ENCODE assay signal across 8 cellular contexts in the genomic region with DNA sequence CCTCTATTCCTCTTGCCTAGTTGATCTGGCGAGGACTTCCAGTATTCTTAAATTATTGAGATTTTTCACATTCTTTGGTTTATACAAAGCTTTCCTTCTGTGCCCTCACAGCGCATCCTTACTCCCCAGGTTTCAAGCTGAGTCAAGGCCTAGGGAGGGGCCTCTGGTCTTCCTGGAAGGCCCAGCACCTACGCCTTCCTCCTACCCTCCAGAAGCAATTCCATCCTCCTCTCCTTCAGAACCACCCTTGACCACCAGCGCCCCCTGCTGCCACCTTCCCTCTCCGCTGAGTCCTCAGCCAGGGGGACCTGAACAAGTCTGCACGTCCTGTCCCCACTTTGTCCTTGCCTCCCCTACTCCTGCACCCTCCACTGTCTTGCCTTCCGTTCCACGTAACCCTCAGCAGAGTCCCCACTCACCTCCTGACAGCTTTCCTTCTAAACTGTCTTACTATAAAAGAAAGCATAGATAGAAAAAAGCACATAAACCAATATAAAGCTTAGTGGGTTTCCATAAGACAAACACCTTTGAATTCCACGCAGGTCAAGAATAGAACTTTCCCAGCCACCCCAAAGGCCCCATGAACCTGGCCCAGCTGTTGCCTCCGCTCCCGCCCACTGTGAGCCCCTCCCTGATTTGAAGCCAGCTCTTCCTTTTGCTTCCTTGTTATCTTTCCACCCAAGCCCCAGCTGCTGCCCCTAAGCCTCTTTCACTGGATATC.
A peak's percentile ranks its signal among the peaks of the same experiment; 100 is the strongest.
DNase-seq lines count a peak whose midpoint lies in the region; ATAC-seq and TF ChIP-seq lines count a peak whose summit lies in the region.

No MANE protein-coding gene starts in this region.

- H3K9me3 ChIP-seq in HEK293 (ENCODE audit: control insufficient read depth, insufficient read depth, low read depth, low read length) (no peaks in the 10 kb centered on the region), OCI-LY3 (ENCODE audit: insufficient read depth, low read length) (no peaks in the 10 kb centered on the region), left ventricle myocardium inferior (replicated peaks) (peaks cover 8% of the 10 kb centered on the region)

- H3K27me3 Mint-ChIP-seq in activated naive CD8-positive, alpha-beta T cell treated with anti-CD3 and anti-CD28 coated beads, Interleukin-2, amount 50 U/mL, for 24 hours, result peaks cover 3% of the 10 kb centered on the region

- no peaks in the 10 kb centered on the region for H3K36me3 Mint-ChIP-seq in activated naive CD8-positive, alpha-beta T cell treated with anti-CD3 and anti-CD28 coated beads, Interleukin-2, amount 50 U/mL, for 24 hours (ENCODE audit: low read depth)

- H3K4me3 ChIP-seq in HEK293 (ENCODE audit: low read depth, low read length) (no peak overlapping the region), OCI-LY3 (ENCODE audit: low read length) (no peak overlapping the region), left ventricle myocardium inferior (no peak overlapping the region), retinal pigment epithelial cell (ENCODE audit: low read length) (no peak overlapping the region)

- H3K27me3 ChIP-seq in OCI-LY3 (ENCODE audit: low read depth, low read length) (no peaks in the 10 kb centered on the region), left ventricle myocardium inferior (ENCODE audit: low read depth) (no peaks in the 10 kb centered on the region)

- H3K27ac Mint-ChIP-seq in activated naive CD8-positive, alpha-beta T cell treated with anti-CD3 and anti-CD28 coated beads, Interleukin-2, amount 50 U/mL, for 24 hours, result no peak overlapping the region

- H3K4me1 Mint-ChIP-seq in activated naive CD8-positive, alpha-beta T cell treated with anti-CD3 and anti-CD28 coated beads, Interleukin-2, amount 50 U/mL, for 24 hours, result peaks cover 3% of the 10 kb centered on the region

- no peaks in the 10 kb centered on the region for H3K79me2 ChIP-seq in OCI-LY3 (ENCODE audit: low read length)

- H3K27ac ChIP-seq in HEK293 (ENCODE audit: extremely low read depth, low read depth, low read length) (no peak overlapping the region), OCI-LY3 (ENCODE audit: low read length) (no peak overlapping the region), left ventricle myocardium inferior (replicated peaks) (no peak overlapping the region)

- H3K9me3 Mint-ChIP-seq in activated naive CD8-positive, alpha-beta T cell treated with anti-CD3 and anti-CD28 coated beads, Interleukin-2, amount 50 U/mL, for 24 hours, result no peaks in the 10 kb centered on the region

- DNase-seq in COR-L47 (lab: John Stamatoyannopoulos, UW) (peak; percentile 26), left ventricle myocardium inferior (peak; percentile 77), retinal pigment epithelial cell (ENCODE audit: low read depth) (peak; percentile 28), OCI-M2 (lab: John Stamatoyannopoulos, UW; ENCODE audit: unreplicated experiment) (no peak)
- DNase-seq in activated naive CD8-positive, alpha-beta T cell treated with anti-CD3 and anti-CD28 coated beads, Interleukin-2, amount 50 U/mL, for 24 hours, result peak; percentile 76
- no peak for DNase-seq in central memory CD4-positive, alpha-beta T cell

- H3K36me3 ChIP-seq in HEK293 (ENCODE audit: control insufficient read depth in 2 of 2, insufficient read depth in 1 of 2, low read length in 2 of 2), result peaks cover 0 to 42% of the 10 kb centered on the region in 2 experiments; a peak in 1 of 3 replicates
- H3K36me3 ChIP-seq in OCI-LY3 (replicated peaks; ENCODE audit: low read depth, low read length), result no peaks in the 10 kb centered on the region
- no peaks in the 10 kb centered on the region for H3K36me3 ChIP-seq in left ventricle myocardium inferior

- H3K4me2 ChIP-seq in OCI-LY3 (ENCODE audit: low read length), result no peak overlapping the region

- peak; percentile 50 for ATAC-seq in activated naive CD8-positive, alpha-beta T cell treated with anti-CD3 and anti-CD28 coated beads, Interleukin-2, amount 50 U/mL, for 24 hours

- intact Hi-C loops in left ventricle myocardium inferior (cut with micrococcal nuclease), result loop anchor here (5.0 kb wide), 1 partner anchor 326 kb away; no protein-coding TSS in a partner anchor

- CTCF ChIA-PET in HEK293 (lab: Yijun Ruan, JAX), result interaction anchor here (0.6 to 2.2 kb wide), 35 partner anchors 8 to 1249 kb away, joined by 3 to 38 read pairs (median 3); a partner anchor contains a TSS

- H3K4me1 ChIP-seq in HEK293 (ENCODE audit: control insufficient read depth, insufficient read depth, low read length) (no peaks in the 10 kb centered on the region), OCI-LY3 (ENCODE audit: low read length) (no peaks in the 10 kb centered on the region), left ventricle myocardium inferior (no peaks in the 10 kb centered on the region)

- H3K4me3 Mint-ChIP-seq in activated naive CD8-positive, alpha-beta T cell treated with anti-CD3 and anti-CD28 coated beads, Interleukin-2, amount 50 U/mL, for 24 hours, result no peak overlapping the region

- H2AFZ ChIP-seq in OCI-LY3 (ENCODE audit: low read depth, low read length), result no peak overlapping the region

- POLR2A ChIA-PET in HEK293 (lab: Yijun Ruan, JAX), result interaction anchor here (0.5 to 1.6 kb wide), 2 partner anchors 326 to 1025 kb away, joined by 3 to 4 read pairs; no protein-coding TSS in a partner anchor

- H4K20me1 ChIP-seq in OCI-LY3 (ENCODE audit: insufficient read depth, low read length), result no peaks in the 10 kb centered on the region

- TF ChIP-seq CTCF in HEK293 (tag by site-specific recombination; IDR thresholded peaks at IDR 0.05), result peak; percentile 82; the same call in 1 of the 2 replicates
- peak; percentile 64 for TF ChIP-seq CTCF in OCI-LY3 (IDR thresholded peaks at IDR 0.05; ENCODE audit: low read depth, low read length)
- peak; percentile 83 for TF ChIP-seq CTCF in left ventricle myocardium inferior (IDR thresholded peaks at IDR 0.05; ENCODE audit: borderline replicate concordance)
- peak; percentile 93 for TF ChIP-seq CTCF in retinal pigment epithelial cell (conservative IDR thresholded peaks at IDR 0.05; ENCODE audit: low read depth, low read length)

- no peak overlapping the region for H3K9ac ChIP-seq in OCI-LY3 (ENCODE audit: low read length)

TF ChIP-seq in HEK293, 187 proteins besides CTCF, POLR2A, EP300 and RAD21 (continues in another document):
- TF ChIP-seq ZNF404 (tag by site-specific recombination; IDR thresholded peaks at IDR 0.05), result no peak
- TF ChIP-seq, protein P1, sequence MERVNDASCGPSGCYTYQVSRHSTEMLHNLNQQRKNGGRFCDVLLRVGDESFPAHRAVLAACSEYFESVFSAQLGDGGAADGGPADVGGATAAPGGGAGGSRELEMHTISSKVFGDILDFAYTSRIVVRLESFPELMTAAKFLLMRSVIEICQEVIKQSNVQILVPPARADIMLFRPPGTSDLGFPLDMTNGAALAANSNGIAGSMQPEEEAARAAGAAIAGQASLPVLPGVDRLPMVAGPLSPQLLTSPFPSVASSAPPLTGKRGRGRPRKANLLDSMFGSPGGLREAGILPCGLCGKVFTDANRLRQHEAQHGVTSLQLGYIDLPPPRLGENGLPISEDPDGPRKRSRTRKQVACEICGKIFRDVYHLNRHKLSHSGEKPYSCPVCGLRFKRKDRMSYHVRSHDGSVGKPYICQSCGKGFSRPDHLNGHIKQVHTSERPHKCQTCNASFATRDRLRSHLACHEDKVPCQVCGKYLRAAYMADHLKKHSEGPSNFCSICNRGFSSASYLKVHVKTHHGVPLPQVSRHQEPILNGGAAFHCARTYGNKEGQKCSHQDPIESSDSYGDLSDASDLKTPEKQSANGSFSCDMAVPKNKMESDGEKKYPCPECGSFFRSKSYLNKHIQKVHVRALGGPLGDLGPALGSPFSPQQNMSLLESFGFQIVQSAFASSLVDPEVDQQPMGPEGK (tag by site-specific recombination; IDR thresholded peaks at IDR 0.05), result no peak
- TF ChIP-seq ZNF341 (tag by site-specific recombination; IDR thresholded peaks at IDR 0.05; ENCODE audit: low read depth), result peak; percentile 48
- no peak for TF ChIP-seq ZNF114 (tag by site-specific recombination; IDR thresholded peaks at IDR 0.05)
- peak; percentile 77 for TF ChIP-seq ZFHX2 (tag by site-specific recombination; conservative IDR thresholded peaks at IDR 0.05)
- no peak for TF ChIP-seq MEIS1 (CRISPR knock-in tag; IDR thresholded peaks at IDR 0.05; ENCODE audit: borderline replicate concordance)
- TF ChIP-seq ZNF654 (tag by site-specific recombination; IDR thresholded peaks at IDR 0.05; ENCODE audit: low read depth), result peak; percentile 77
- TF ChIP-seq ZNF621 (tag by site-specific recombination; IDR thresholded peaks at IDR 0.05), result no peak
- TF ChIP-seq ZSCAN23 (tag by site-specific recombination; IDR thresholded peaks at IDR 0.05), result no peak
- no peak for TF ChIP-seq ZNF354C (tag by site-specific recombination; IDR thresholded peaks at IDR 0.05; ENCODE audit: borderline replicate concordance, low read depth)
- TF ChIP-seq ZNF214 (tag by site-specific recombination; IDR thresholded peaks at IDR 0.05; ENCODE audit: borderline replicate concordance), result no peak
- TF ChIP-seq, protein P2, sequence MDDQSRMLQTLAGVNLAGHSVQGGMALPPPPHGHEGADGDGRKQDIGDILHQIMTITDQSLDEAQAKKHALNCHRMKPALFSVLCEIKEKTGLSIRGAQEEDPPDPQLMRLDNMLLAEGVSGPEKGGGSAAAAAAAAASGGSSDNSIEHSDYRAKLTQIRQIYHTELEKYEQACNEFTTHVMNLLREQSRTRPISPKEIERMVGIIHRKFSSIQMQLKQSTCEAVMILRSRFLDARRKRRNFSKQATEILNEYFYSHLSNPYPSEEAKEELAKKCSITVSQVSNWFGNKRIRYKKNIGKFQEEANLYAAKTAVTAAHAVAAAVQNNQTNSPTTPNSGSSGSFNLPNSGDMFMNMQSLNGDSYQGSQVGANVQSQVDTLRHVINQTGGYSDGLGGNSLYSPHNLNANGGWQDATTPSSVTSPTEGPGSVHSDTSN (CRISPR knock-in tag; IDR thresholded peaks at IDR 0.05), result no peak
- TF ChIP-seq ZNF366 (tag by site-specific recombination; conservative IDR thresholded peaks at IDR 0.05), result peak; percentile 62
- no peak for TF ChIP-seq OSR2 (tag by site-specific recombination; IDR thresholded peaks at IDR 0.05)
- no peak for TF ChIP-seq RBAK (tag by site-specific recombination; IDR thresholded peaks at IDR 0.05)
- no peak for TF ChIP-seq ZNF629 (tag by site-specific recombination; IDR thresholded peaks at IDR 0.05)
- peak; percentile 55; the same call in 1 of the 2 replicates for TF ChIP-seq ZNF501 (tag by site-specific recombination; IDR thresholded peaks at IDR 0.05)
- TF ChIP-seq ZNF747 (tag by site-specific recombination; IDR thresholded peaks at IDR 0.05), result no peak
- TF ChIP-seq ZNF768 (tag by site-specific recombination; IDR thresholded peaks at IDR 0.05), result no peak
- TF ChIP-seq EGR2 (tag by site-specific recombination; IDR thresholded peaks at IDR 0.05; ENCODE audit: low read depth), result peak; percentile 56; the same call in 1 of the 2 replicates
- no peak for TF ChIP-seq ZNF248 (tag by site-specific recombination; IDR thresholded peaks at IDR 0.05)
- TF ChIP-seq ZNF202 (tag by site-specific recombination; IDR thresholded peaks at IDR 0.05; ENCODE audit: borderline replicate concordance), result no peak
- TF ChIP-seq ZNF600 (tag by site-specific recombination; IDR thresholded peaks at IDR 0.05), result peak; percentile 54; the same call in 1 of the 2 replicates

Comparison
In these comparisons a context has a peak if more than half of its experiments do, and no peak if none do; other contexts are left out.
1. DNase-seq: peak in COR-L47 (single experiment), activated naive CD8-positive, alpha-beta T cell treated with anti-CD3 and anti-CD28 coated beads, Interleukin-2, amount 50 U/mL, for 24 hours (single experiment), left ventricle myocardium inferior (single experiment) and retinal pigment epithelial cell (single experiment); none in OCI-M2 (single experiment) and central memory CD4-positive, alpha-beta T cell (single experiment).
2. Peak in every context shown above with its lines, with median percentiles within 50 percentile points of each other: CTCF ChIP-seq.